In genomic region chr1:197418693-197419092, GRCh38 we compare ENCODE assay signal across 27 cellular contexts.
"Had no signal": no experiment of that assay in that cellular context is flagged by ENCODE, and none has a peak within 500 bp of the region (broad histone marks: within the 10 kb centered on the region; RNA-seq: fewer than 3 reads in every experiment).

No MANE protein-coding gene starts in this region.

- H3K9me3 ChIP-seq: stomach, suprapubic skin, testis, thoracic aorta, thyroid gland, tibial artery, tibial nerve, transverse colon, upper lobe of left lung, upper lobe of right lung, uterus, vagina had no signal

- DNase-seq: stimulated activated CD4-positive, alpha-beta T cell treated with anti-CD3 and anti-CD28 coated beads, Interleukin-2, amount 100 ng/mL, for 48 hours; stimulated activated CD4-positive, alpha-beta T cell treated with anti-CD3 and anti-CD28 coated beads, Interleukin-4, amount 100 ng/mL, for 1 hour; stimulated activated CD4-positive, alpha-beta T cell treated with anti-CD3 and anti-CD28 coated beads, Interleukin-4, amount 100 ng/mL, for 24 hours; stimulated activated CD4-positive, alpha-beta T cell treated with anti-CD3 and anti-CD28 coated beads, Interleukin-4, amount 100 ng/mL, for 4 hours; stimulated activated CD8-positive, alpha-beta memory T cell treated with anti-CD3 and anti-CD28 coated beads, Interleukin-4, amount 100 ng/mL, for 48 hours; stimulated activated naive B cell treated with anti-CD40 and anti-IgM and Interleukin-4, amounts not matched to agents 10 μg/mL and 1 μg/mL and 100 μg/mL, for 72 hours; stimulated activated naive CD4-positive, alpha-beta T cell; stimulated activated naive CD4-positive, alpha-beta T cell treated with Interleukin-2 at 50 U/mL for 16 hours; stimulated activated naive CD8-positive, alpha-beta T cell treated with anti-CD3 and anti-CD28 coated beads, Interleukin-15, amount 100 ng/mL, for 72 hours; stimulated activated naive CD8-positive, alpha-beta T cell treated with anti-CD3 and anti-CD28 coated beads, Interleukin-15, Interleukin-2, amounts not matched to agents 100 U/mL and 50 U/mL, for 24 hours; stomach; substantia nigra; testis; tibial artery; transverse colon; trophoblast cell; upper lobe of left lung; upper lobe of right lung; uterus had no signal

- ATAC-seq: stimulated activated effector memory CD8-positive, alpha-beta T cell treated with anti-CD3 and anti-CD28 coated beads, Interleukin-12 subunit alpha, Interleukin-12 subunit beta, amount 100 ng/mL, for 72 hours; stimulated activated memory B cell treated with anti-CD40 and anti-IgM and Interleukin-4, amounts not matched to agents 10 μg/mL and 1 μg/mL and 100 μg/mL, for 72 hours; stimulated activated naive B cell treated with anti-CD40 and anti-IgM and Interleukin-4, amounts not matched to agents 10 μg/mL and 1 μg/mL and 100 μg/mL, for 72 hours; stimulated activated naive CD8-positive, alpha-beta T cell treated with anti-CD3 and anti-CD28 coated beads, Interleukin-15, amount 100 ng/mL, for 72 hours; stimulated activated naive CD8-positive, alpha-beta T cell treated with anti-CD3 and anti-CD28 coated beads, Interleukin-15, Interleukin-2, amounts not matched to agents 100 U/mL and 50 U/mL, for 24 hours; upper lobe of right lung had no signal

- H3K4me1 ChIP-seq: stomach, suprapubic skin, testis, thyroid gland, tibial artery, tibial nerve, transverse colon, upper lobe of left lung, upper lobe of right lung, uterus, vagina had no signal

- H3K27me3 ChIP-seq: stomach, suprapubic skin, testis, thyroid gland, tibial artery, tibial nerve, transverse colon, upper lobe of left lung, upper lobe of right lung, uterus, vagina had no signal

- H3K27ac ChIP-seq: stomach, suprapubic skin, testis, thoracic aorta, thyroid gland, tibial artery, tibial nerve, transverse colon, upper lobe of left lung, upper lobe of right lung, uterus, vagina had no signal

- H3K4me3 ChIP-seq: stomach, suprapubic skin, testis, thoracic aorta, thyroid gland, tibial artery, tibial nerve, transverse colon, upper lobe of left lung, upper lobe of right lung, uterus, vagina had no signal

- H3K36me3 ChIP-seq: stomach, suprapubic skin, thoracic aorta, thyroid gland, tibial artery, tibial nerve, transverse colon, upper lobe of left lung, upper lobe of right lung, uterus, vagina had no signal

- FAIRE-seq: urothelium cell line had no signal
